In genomic region chr10:114375082-114375481, GRCh38 we compare ENCODE assay signal across 19 cellular contexts. TPM values are rescaled to one million over a fixed set of nuclear protein-coding genes. Genes with fewer than 3 reads are reported as not detected.
DNase-seq lines count a peak whose midpoint lies in the region; ATAC-seq and TF ChIP-seq lines count a peak whose summit lies in the region.
"Had no signal": no experiment of that assay in that cellular context is flagged by ENCODE, and none has a peak within 500 bp of the region (broad histone marks: within the 10 kb centered on the region; RNA-seq: fewer than 3 reads in every experiment).

No MANE protein-coding gene starts in this region.

- ATAC-seq in right cardiac atrium = no peak
- ATAC-seq: activated CD4-positive, alpha-beta T cell treated with anti-CD3 and anti-CD28 coated beads for 36 hours; natural killer cell; stimulated activated naive CD8-positive, alpha-beta T cell treated with anti-CD3 and anti-CD28 coated beads, Interleukin-15, Interleukin-2, amounts not matched to agents 100 U/mL and 50 U/mL, for 24 hours had no signal

- intact Hi-C loops in prostate gland (cut with DNase I) (no loop called here), right cardiac atrium (cut with DNase I) (no loop called here)

- TF ChIP-seq CTCF in epithelial cell of esophagus (IDR thresholded peaks at IDR 0.05; ENCODE audit: insufficient read depth, low read depth, low read length, missing control alignments) (no peak), prostate gland (IDR thresholded peaks at IDR 0.05) (no peak)

- no peaks in the 10 kb centered on the region for H3K9me3 ChIP-seq in prostate gland
- H3K9me3 ChIP-seq in right cardiac atrium (ENCODE audit: control insufficient read depth, low read length) = no peaks in the 10 kb centered on the region
- H3K9me3 ChIP-seq: lower lobe of right lung, psoas muscle had no signal

- no peak overlapping the region for H3K4me3 ChIP-seq in epithelial cell of esophagus (ENCODE audit: low read length)
- no peak overlapping the region for H3K4me3 ChIP-seq in prostate gland
- no peak overlapping the region for H3K4me3 ChIP-seq in right cardiac atrium (ENCODE audit: low read length)
- H3K4me3 ChIP-seq: lower lobe of right lung, psoas muscle had no signal

- 54% methylated on average over 2 of the region's 2 CpGs for WGBS in prostate gland
- 60% methylated on average over 2 of the region's 2 CpGs for WGBS in right cardiac atrium

- no peaks in the 10 kb centered on the region for H3K36me3 ChIP-seq in prostate gland
- H3K36me3 ChIP-seq: lower lobe of right lung had no signal

- H3K27ac ChIP-seq in prostate gland (peak overlapping the region; percentile 40 to 64), right cardiac atrium (ENCODE audit: low read length) (no peak overlapping the region)

- TF ChIP-seq POLR2A in prostate gland (IDR thresholded peaks at IDR 0.05) = no peak

- H3K4me1 ChIP-seq in prostate gland (replicated peaks) (no peaks in the 10 kb centered on the region), right cardiac atrium (ENCODE audit: control insufficient read depth, insufficient read depth, low read length) (no peaks in the 10 kb centered on the region)
- H3K4me1 ChIP-seq: lower lobe of right lung, psoas muscle had no signal

- H3K27me3 ChIP-seq in prostate gland (replicated peaks; ENCODE audit: insufficient read depth) (no peaks in the 10 kb centered on the region), right cardiac atrium (ENCODE audit: control insufficient read depth, insufficient read depth) (no peaks in the 10 kb centered on the region)

- DNase-seq in DMS53 (lab: John Stamatoyannopoulos, UW) = peak; percentile 38
- DNase-seq in NCI-H69 (lab: John Stamatoyannopoulos, UW) = peak; percentile 2
- peak; percentile 58 for DNase-seq in epithelial cell of esophagus (ENCODE audit: low read depth)
- DNase-seq in prostate gland (ENCODE audit: low spot score) = no peak
- DNase-seq in 8988T = no peak
- DNase-seq in right cardiac atrium = no peak
- no peak for DNase-seq in COR-L47 (lab: John Stamatoyannopoulos, UW)
- no peak for DNase-seq in SW480 (ENCODE audit: low spot score)
- DNase-seq: activated CD4-positive, alpha-beta T cell treated with anti-CD3 and anti-CD28 coated beads for 36 hours; cortex of kidney; DMS79 treated with DMSO at 0.1 percent for 48 hours; H9; lower lobe of right lung; MV-4-11; natural killer cell; NCI-H2081 treated with DMSO at 0.1 percent for 48 hours; NCI-H510A treated with DMSO at 0.1 percent for 48 hours; stimulated activated naive CD8-positive, alpha-beta T cell treated with anti-CD3 and anti-CD28 coated beads, Interleukin-15, Interleukin-2, amounts not matched to agents 100 U/mL and 50 U/mL, for 24 hours had no signal

RNA-seq across cellular contexts. Expression of gene AFAP1L2, which starts 29.2 kb away (rescaled TPM):
- total RNA-seq in prostate gland (10 to 100 TPM; 16.1 to 34.1 TPM), right cardiac atrium (1 to 10 TPM; 5.5 to 7.7 (median 6.3) TPM)
- polyA plus RNA-seq in right cardiac atrium = 3.7 TPM

Comparison
In these comparisons a context has a peak if more than half of its experiments do, and no peak if none do; other contexts are left out.
1. DNase-seq: peak in DMS53 (single experiment), NCI-H69 (single experiment) and epithelial cell of esophagus (single experiment); none in prostate gland (single experiment), 8988T (single experiment), right cardiac atrium (0 of 3), COR-L47 (single experiment) and SW480 (single experiment).